Comparison of ENCODE assay signal across 11 cellular contexts in the genomic region with DNA sequence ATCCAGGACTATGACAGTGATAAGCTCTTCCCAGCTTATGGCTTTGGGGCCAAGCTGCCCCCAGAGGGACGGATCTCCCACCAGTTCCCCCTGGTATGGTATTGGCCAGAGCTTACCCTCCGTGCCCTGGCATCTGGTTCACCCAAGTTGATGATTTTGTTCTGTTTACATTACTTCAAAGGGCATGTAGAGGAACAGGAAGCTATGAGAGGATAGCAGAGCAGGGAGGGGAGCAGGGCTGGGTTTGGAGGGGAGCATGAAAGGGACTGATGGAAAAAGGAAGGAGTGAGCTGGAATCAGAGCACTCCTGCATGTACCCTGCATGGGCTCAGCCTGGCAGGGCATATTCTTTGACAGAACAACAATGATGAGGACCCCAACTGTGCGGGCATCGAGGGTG. TPM values are rescaled to one million over a fixed set of nuclear protein-coding genes. Genes with fewer than 3 reads are reported as not detected.
"Had no signal": no experiment of that assay in that cellular context is flagged by ENCODE, and none has a peak within 500 bp of the region (broad histone marks: within the 10 kb centered on the region; RNA-seq: fewer than 3 reads in every experiment).

No MANE protein-coding gene starts in this region.

- DNase-seq: GM23248, GOT3, Karpas-422, KBM-7 had no signal

- H3K27ac Mint-ChIP-seq: IgD-negative memory B cell had no signal

- H3K27ac ChIP-seq: GM23248, HL-60, KMS-11 had no signal

- ATAC-seq: HCT116, HepG2 had no signal

- H3K36me3 Mint-ChIP-seq: IgD-negative memory B cell had no signal

- H3K4me3 ChIP-seq: GM23248, HAP-1 had no signal

- H3K9me3 ChIP-seq: HAP-1 had no signal

- H3K9me3 Mint-ChIP-seq: IgD-negative memory B cell had no signal

- H3K36me3 ChIP-seq: HAP-1 had no signal

- H3K4me1 ChIP-seq: HAP-1 had no signal

- H3K4me3 Mint-ChIP-seq: IgD-negative memory B cell had no signal

RNA-seq across cellular contexts. Expression of gene CPNE9, which starts 14.5 kb away (rescaled TPM):
- total RNA-seq: GM23248, HepG2, HT1080 had no signal
